In the genomic region with DNA sequence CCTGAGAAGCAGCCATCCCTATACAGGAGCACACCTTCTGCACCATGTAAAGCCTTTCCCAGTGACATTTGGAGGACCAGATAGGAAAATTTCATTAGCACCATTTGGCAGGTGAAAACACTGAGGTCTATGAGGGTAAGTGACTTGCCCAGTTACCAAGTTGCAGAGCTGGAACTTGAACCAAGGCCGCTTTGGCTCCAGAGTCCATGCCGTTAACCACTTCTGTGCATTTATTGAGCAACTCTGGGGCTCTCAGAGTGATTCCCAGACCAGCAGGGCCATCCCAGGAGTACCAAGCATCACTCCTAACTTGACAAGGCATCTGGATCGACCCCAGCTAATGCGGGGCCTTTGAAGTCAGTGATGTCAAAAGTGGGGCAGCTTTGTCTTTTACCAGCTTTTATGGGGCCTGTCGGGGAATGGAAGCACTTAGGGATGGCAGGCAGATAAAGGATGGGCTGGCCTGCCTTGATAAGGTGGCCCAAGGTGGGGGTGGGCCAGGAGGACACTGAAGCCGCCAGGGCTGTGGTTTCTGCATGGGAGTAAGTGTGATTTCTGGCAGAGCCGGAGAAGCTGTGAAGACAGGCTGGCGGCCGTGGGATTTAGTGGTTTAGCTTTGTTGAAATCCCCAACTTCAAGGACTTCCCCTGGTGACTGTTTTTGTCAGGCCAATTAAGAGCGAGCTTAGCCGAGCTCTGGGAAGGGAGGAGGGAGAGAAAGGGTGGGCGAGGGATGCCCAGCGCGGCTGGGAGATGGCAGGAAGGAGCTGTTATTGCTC, we compare ENCODE assay signal across 1 cellular context.
A peak's percentile ranks its signal among the peaks of the same experiment; 100 is the strongest.
TF ChIP-seq lines count a peak whose summit lies in the region.

No MANE protein-coding gene starts in this region.

TF ChIP-seq in K562, 482 proteins besides CTCF, POLR2A, EP300 and RAD21 (continued from another document and continues in another):
- TF ChIP-seq MGA (IDR thresholded peaks at IDR 0.05) (peak; percentile 52; the same call in 1 of the 2 replicates), BCL6 (CRISPR knock-in tag; IDR thresholded peaks at IDR 0.05) (0 out of 2 replicates have a peak, but pooled peaks have one; percentile 28), HDAC2 (IDR thresholded peaks at IDR 0.05) (peak; percentile 97), GTF2B (IDR thresholded peaks at IDR 0.05; ENCODE audit: extremely low read depth, insufficient read length) (no peak), ELF2 (CRISPR knock-in tag; IDR thresholded peaks at IDR 0.05) (no peak), EWSR1 (IDR thresholded peaks at IDR 0.05; ENCODE audit: borderline replicate concordance, low read depth, partially characterized antibody) (no peak), ZNF263 (CRISPR knock-in tag; IDR thresholded peaks at IDR 0.05; ENCODE audit: borderline replicate concordance) (peak; percentile 92), PHB (CRISPR knock-in tag; IDR thresholded peaks at IDR 0.05) (no peak), HNRNPH1 (optimal IDR thresholded peaks at IDR 0.05; ENCODE audit: low read depth, low read length) (no peak), ARID3A (IDR thresholded peaks at IDR 0.05; ENCODE audit: borderline replicate concordance, low read depth, low read length) (peak; percentile 25; the same call in 1 of the 2 replicates), FOSL1 (tag; conservative IDR thresholded peaks at IDR 0.05) (peak; percentile 67), SRSF7 (optimal IDR thresholded peaks at IDR 0.05; ENCODE audit: low read depth, low read length) (no peak), CBX5 (IDR thresholded peaks at IDR 0.05; ENCODE audit: borderline replicate concordance, low read depth) (peak; percentile 37; the same call in 1 of the 2 replicates), ZNF324 (CRISPR knock-in tag; IDR thresholded peaks at IDR 0.05) (no peak), NR1H2 (CRISPR knock-in tag; IDR thresholded peaks at IDR 0.05) (no peak), HNRNPLL (IDR thresholded peaks at IDR 0.05; ENCODE audit: low read depth, low read length, poor library complexity, severe bottlenecking) (peak; percentile 31), E2F3 (CRISPR knock-in tag; IDR thresholded peaks at IDR 0.05) (no peak), POLR2AphosphoS5 (IDR thresholded peaks at IDR 0.05; ENCODE audit: control insufficient read depth, insufficient read depth, low read depth, low read length) (peak; percentile 97), TEAD1 (CRISPR knock-in tag; IDR thresholded peaks at IDR 0.05) (peak; percentile 46 to 83; a peak in 3 of 4 replicates), TSC22D4 (tag; IDR thresholded peaks at IDR 0.05) (no peak), RFX1 (IDR thresholded peaks at IDR 0.05) (no peak), RBM22 (IDR thresholded peaks at IDR 0.05; ENCODE audit: low read depth, low read length, poor library complexity, severe bottlenecking) (no peak), ELF4 (CRISPR knock-in tag; IDR thresholded peaks at IDR 0.05) (peak; percentile 88)
- TF ChIP-seq, protein P1, sequence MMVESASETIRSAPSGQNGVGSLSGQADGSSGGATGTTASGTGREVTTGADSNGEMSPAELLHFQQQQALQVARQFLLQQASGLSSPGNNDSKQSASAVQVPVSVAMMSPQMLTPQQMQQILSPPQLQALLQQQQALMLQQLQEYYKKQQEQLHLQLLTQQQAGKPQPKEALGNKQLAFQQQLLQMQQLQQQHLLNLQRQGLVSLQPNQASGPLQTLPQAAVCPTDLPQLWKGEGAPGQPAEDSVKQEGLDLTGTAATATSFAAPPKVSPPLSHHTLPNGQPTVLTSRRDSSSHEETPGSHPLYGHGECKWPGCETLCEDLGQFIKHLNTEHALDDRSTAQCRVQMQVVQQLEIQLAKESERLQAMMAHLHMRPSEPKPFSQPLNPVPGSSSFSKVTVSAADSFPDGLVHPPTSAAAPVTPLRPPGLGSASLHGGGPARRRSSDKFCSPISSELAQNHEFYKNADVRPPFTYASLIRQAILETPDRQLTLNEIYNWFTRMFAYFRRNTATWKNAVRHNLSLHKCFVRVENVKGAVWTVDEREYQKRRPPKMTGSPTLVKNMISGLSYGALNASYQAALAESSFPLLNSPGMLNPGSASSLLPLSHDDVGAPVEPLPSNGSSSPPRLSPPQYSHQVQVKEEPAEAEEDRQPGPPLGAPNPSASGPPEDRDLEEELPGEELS (CRISPR knock-in tag; IDR thresholded peaks at IDR 0.05; ENCODE audit: borderline replicate concordance): 0 out of 2 replicates have a peak, but pooled peaks have one; percentile 49
- TF ChIP-seq, protein P2, sequence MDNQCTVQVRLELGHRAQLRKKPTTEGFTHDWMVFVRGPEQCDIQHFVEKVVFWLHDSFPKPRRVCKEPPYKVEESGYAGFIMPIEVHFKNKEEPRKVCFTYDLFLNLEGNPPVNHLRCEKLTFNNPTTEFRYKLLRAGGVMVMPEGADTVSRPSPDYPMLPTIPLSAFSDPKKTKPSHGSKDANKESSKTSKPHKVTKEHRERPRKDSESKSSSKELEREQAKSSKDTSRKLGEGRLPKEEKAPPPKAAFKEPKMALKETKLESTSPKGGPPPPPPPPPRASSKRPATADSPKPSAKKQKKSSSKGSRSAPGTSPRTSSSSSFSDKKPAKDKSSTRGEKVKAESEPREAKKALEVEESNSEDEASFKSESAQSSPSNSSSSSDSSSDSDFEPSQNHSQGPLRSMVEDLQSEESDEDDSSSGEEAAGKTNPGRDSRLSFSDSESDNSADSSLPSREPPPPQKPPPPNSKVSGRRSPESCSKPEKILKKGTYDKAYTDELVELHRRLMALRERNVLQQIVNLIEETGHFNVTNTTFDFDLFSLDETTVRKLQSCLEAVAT (IDR thresholded peaks at IDR 0.05): peak; percentile 51 to 93; a peak in 2 of 4 replicates
- TF ChIP-seq, protein P3, sequence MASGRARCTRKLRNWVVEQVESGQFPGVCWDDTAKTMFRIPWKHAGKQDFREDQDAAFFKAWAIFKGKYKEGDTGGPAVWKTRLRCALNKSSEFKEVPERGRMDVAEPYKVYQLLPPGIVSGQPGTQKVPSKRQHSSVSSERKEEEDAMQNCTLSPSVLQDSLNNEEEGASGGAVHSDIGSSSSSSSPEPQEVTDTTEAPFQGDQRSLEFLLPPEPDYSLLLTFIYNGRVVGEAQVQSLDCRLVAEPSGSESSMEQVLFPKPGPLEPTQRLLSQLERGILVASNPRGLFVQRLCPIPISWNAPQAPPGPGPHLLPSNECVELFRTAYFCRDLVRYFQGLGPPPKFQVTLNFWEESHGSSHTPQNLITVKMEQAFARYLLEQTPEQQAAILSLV (tag; IDR thresholded peaks at IDR 0.05): no peak
- TF ChIP-seq, protein P4, sequence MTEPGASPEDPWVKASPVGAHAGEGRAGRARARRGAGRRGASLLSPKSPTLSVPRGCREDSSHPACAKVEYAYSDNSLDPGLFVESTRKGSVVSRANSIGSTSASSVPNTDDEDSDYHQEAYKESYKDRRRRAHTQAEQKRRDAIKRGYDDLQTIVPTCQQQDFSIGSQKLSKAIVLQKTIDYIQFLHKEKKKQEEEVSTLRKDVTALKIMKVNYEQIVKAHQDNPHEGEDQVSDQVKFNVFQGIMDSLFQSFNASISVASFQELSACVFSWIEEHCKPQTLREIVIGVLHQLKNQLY (CRISPR knock-in tag; conservative IDR thresholded peaks at IDR 0.05): no peak
- TF ChIP-seq, protein P5, sequence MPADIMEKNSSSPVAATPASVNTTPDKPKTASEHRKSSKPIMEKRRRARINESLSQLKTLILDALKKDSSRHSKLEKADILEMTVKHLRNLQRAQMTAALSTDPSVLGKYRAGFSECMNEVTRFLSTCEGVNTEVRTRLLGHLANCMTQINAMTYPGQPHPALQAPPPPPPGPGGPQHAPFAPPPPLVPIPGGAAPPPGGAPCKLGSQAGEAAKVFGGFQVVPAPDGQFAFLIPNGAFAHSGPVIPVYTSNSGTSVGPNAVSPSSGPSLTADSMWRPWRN (IDR thresholded peaks at IDR 0.05; ENCODE audit: low read depth): peak; percentile 90
- TF ChIP-seq, protein P6, sequence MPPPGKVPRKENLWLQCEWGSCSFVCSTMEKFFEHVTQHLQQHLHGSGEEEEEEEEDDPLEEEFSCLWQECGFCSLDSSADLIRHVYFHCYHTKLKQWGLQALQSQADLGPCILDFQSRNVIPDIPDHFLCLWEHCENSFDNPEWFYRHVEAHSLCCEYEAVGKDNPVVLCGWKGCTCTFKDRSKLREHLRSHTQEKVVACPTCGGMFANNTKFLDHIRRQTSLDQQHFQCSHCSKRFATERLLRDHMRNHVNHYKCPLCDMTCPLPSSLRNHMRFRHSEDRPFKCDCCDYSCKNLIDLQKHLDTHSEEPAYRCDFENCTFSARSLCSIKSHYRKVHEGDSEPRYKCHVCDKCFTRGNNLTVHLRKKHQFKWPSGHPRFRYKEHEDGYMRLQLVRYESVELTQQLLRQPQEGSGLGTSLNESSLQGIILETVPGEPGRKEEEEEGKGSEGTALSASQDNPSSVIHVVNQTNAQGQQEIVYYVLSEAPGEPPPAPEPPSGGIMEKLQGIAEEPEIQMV (tag; conservative IDR thresholded peaks at IDR 0.05; ENCODE audit: low read depth): no peak
